1 cellular context compared by ENCODE assay signal in genomic region chr20:31620246-31620645, GRCh38.
TF ChIP-seq lines count a peak whose summit lies in the region.

No MANE protein-coding gene starts in this region.

TF ChIP-seq in GM23338, 12 proteins besides CTCF, POLR2A, EP300 and RAD21:
- TF ChIP-seq ZNF462 (CRISPR knock-in tag; IDR thresholded peaks at IDR 0.05) (no peak), JUNB (IDR thresholded peaks at IDR 0.05; ENCODE audit: unreplicated experiment) (no peak), ZNF331 (CRISPR knock-in tag; IDR thresholded peaks at IDR 0.05; ENCODE audit: low read depth) (no peak), REST (IDR thresholded peaks at IDR 0.05; ENCODE audit: unreplicated experiment) (no peak), EZH2phosphoT487 (IDR thresholded peaks at IDR 0.05; ENCODE audit: unreplicated experiment) (no peak), ETS1 (IDR thresholded peaks at IDR 0.05) (no peak), CREB1 (CRISPR knock-in tag; IDR thresholded peaks at IDR 0.05; ENCODE audit: low read depth) (no peak), EZH2 (IDR thresholded peaks at IDR 0.05; ENCODE audit: low read depth, unreplicated experiment) (no peak), ZNF114 (CRISPR knock-in tag; IDR thresholded peaks at IDR 0.05) (no peak), POLR2AphosphoS5 (IDR thresholded peaks at IDR 0.05; ENCODE audit: low read depth) (no peak), STAT1 (IDR thresholded peaks at IDR 0.05; ENCODE audit: unreplicated experiment) (no peak), NANOG (IDR thresholded peaks at IDR 0.05; ENCODE audit: borderline replicate concordance) (no peak)
TF ChIP-seq in GM23338: peak in this region for 0.
